ENCODE assay signal across 19 cellular contexts in the genomic region with DNA sequence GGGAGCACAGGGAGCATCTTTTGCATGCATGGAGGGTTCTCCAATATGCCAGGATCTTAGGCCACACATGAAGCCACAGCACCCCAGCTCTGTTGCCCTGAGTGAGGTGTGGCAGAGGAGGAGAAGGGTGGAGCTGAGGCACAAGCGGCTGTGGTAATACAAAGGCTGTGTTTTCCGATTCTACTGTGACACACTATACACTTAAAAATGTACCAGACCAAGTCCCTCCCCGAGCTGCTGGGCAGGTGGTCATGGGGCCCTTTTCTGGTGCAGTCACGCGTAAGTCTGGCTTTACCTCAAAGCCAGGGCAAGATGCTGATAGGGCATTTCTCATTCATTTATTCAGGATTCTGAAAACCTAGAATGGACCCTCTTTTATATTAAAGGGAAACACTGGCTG. TPM values are rescaled to one million over a fixed set of nuclear protein-coding genes. Genes with fewer than 3 reads are reported as not detected.
DNase-seq lines count a peak whose midpoint lies in the region; ATAC-seq and TF ChIP-seq lines count a peak whose summit lies in the region.
"Had no signal": no experiment of that assay in that cellular context is flagged by ENCODE, and none has a peak within 500 bp of the region (broad histone marks: within the 10 kb centered on the region; RNA-seq: fewer than 3 reads in every experiment).

No MANE protein-coding gene starts in this region.

- DNase-seq in COLO668 (lab: John Stamatoyannopoulos, UW; ENCODE audit: unreplicated experiment) (peak; percentile 52), NCI-H69 (lab: John Stamatoyannopoulos, UW) (peak; percentile 97), endodermal cell (no peak), NOMO-1 (lab: John Stamatoyannopoulos, UW; ENCODE audit: unreplicated experiment in 2 of 2) (no peak)
- DNase-seq in stimulated activated CD4-positive, alpha-beta T cell treated with anti-CD3 and anti-CD28 coated beads, Interleukin-4, amount 100 ng/mL, for 24 hours = no peak
- DNase-seq in activated CD8-positive, alpha-beta memory T cell treated with anti-CD3 and anti-CD28 coated beads, Interleukin-2, amount 50 U/mL, for 48 hours = no peak
- DNase-seq: activated CD4-positive, alpha-beta T cell treated with anti-CD3 and anti-CD28 coated beads, Interleukin-2, amount 50 U/mL, for 48 hours; activated naive CD8-positive, alpha-beta T cell treated with anti-CD3 and anti-CD28 coated beads, Interleukin-2, amount 10 ng/mL, durations not matched to agents 7 days and 5 days; activated T-cell treated with anti-CD3 and anti-CD28 coated beads, Interleukin-2, amount 50 U/mL, for 72 hours; esophagus squamous epithelium; GM23248; kidney glomerular epithelial cell; NCI-H226; nucleus accumbens; right cardiac atrium; SW 1271 had no signal

- TF ChIP-seq CTCF in endodermal cell (conservative IDR thresholded peaks at IDR 0.05) = no peak

- H3K27ac ChIP-seq in HUES6 (ENCODE audit: low read depth, low read length) (no peak overlapping the region), endodermal cell (ENCODE audit: low read depth, low read length) (peak overlapping the region; percentile 74)
- H3K27ac ChIP-seq: cardiac muscle cell, esophagus squamous epithelium, GM23248 had no signal

- peaks cover 7% of the 10 kb centered on the region; the same call in 1 of the 2 replicates for H3K27me3 ChIP-seq in HUES6 (ENCODE audit: control insufficient read depth, insufficient read depth, low read length)
- no peaks in the 10 kb centered on the region for H3K27me3 ChIP-seq in endodermal cell (ENCODE audit: control insufficient read depth, insufficient read depth, low read length, poor library complexity, severe bottlenecking)

- no peak overlapping the region for H3K9ac ChIP-seq in HUES6 (ENCODE audit: low read length)
- no peak overlapping the region for H3K9ac ChIP-seq in endodermal cell (ENCODE audit: extremely low read depth, low read length, poor library complexity, severe bottlenecking)
- H3K9ac ChIP-seq: GM23248 had no signal

- 67 to 78% methylated on average over 1 to 5 of the region's 5 CpGs for WGBS in endodermal cell (ENCODE audit: insufficient coverage in 1 of 2, insufficient read length in 1 of 2), 2 experiments

- H3K27ac Mint-ChIP-seq in endodermal cell = no peak overlapping the region
- H3K27ac Mint-ChIP-seq: activated naive CD8-positive, alpha-beta T cell treated with anti-CD3 and anti-CD28 coated beads, Interleukin-2, amount 10 ng/mL, durations not matched to agents 7 days and 5 days; activated T-cell treated with anti-CD3 and anti-CD28 coated beads, Interleukin-2, amount 50 U/mL, for 72 hours had no signal

- H3K4me3 ChIP-seq in HUES6 (ENCODE audit: low read depth, low read length) = peak overlapping the region; percentile 12; the same call in 1 of the 2 replicates
- H3K4me3 ChIP-seq in endodermal cell (ENCODE audit: low read length) = no peak overlapping the region
- H3K4me3 ChIP-seq: cardiac muscle cell, esophagus squamous epithelium, GM23248 had no signal

- no peaks in the 10 kb centered on the region for H3K27me3 Mint-ChIP-seq in endodermal cell (ENCODE audit: insufficient read depth)

- peaks cover 8% of the 10 kb centered on the region for H3K9me3 Mint-ChIP-seq in endodermal cell
- H3K9me3 Mint-ChIP-seq: activated naive CD8-positive, alpha-beta T cell treated with anti-CD3 and anti-CD28 coated beads, Interleukin-2, amount 10 ng/mL, durations not matched to agents 7 days and 5 days had no signal

- H3K36me3 Mint-ChIP-seq in endodermal cell (ENCODE audit: low read depth) = peaks cover 18% of the 10 kb centered on the region
- H3K36me3 Mint-ChIP-seq: activated naive CD8-positive, alpha-beta T cell treated with anti-CD3 and anti-CD28 coated beads, Interleukin-2, amount 10 ng/mL, durations not matched to agents 7 days and 5 days had no signal

- no peak for ATAC-seq in GM18868 (IDR thresholded peaks at IDR 0.05; ENCODE audit: unreplicated experiment)
- ATAC-seq: activated T-cell treated with anti-CD3 and anti-CD28 coated beads, Interleukin-2, amount 50 U/mL, for 72 hours; right cardiac atrium had no signal

- peaks cover 33% of the 10 kb centered on the region for H3K4me1 Mint-ChIP-seq in endodermal cell

- no peaks in the 10 kb centered on the region; the same call in 1 of the 2 replicates for H3K9me3 ChIP-seq in HUES6 (ENCODE audit: control insufficient read depth, insufficient read depth, low read depth, low read length)
- H3K9me3 ChIP-seq in endodermal cell (ENCODE audit: control insufficient read depth, low read length) = peaks cover 14% of the 10 kb centered on the region
- H3K9me3 ChIP-seq: esophagus squamous epithelium had no signal

- H3K4me1 ChIP-seq in HUES6 (ENCODE audit: control insufficient read depth, insufficient read depth, low read length) = peaks cover 35% of the 10 kb centered on the region
- H3K4me1 ChIP-seq in endodermal cell (ENCODE audit: control insufficient read depth, insufficient read depth, low read length) = peaks cover 5% of the 10 kb centered on the region

- no peaks in the 10 kb centered on the region; the same call in 1 of the 2 replicates for H3K36me3 ChIP-seq in HUES6 (ENCODE audit: control insufficient read depth, insufficient read depth, low read length)
- H3K36me3 ChIP-seq in endodermal cell (ENCODE audit: control insufficient read depth, insufficient read depth, low read length) = no peaks in the 10 kb centered on the region
- H3K36me3 ChIP-seq: cardiac muscle cell, esophagus squamous epithelium had no signal

- H3K4me3 Mint-ChIP-seq in endodermal cell = no peak overlapping the region
- H3K4me3 Mint-ChIP-seq: activated naive CD8-positive, alpha-beta T cell treated with anti-CD3 and anti-CD28 coated beads, Interleukin-2, amount 10 ng/mL, durations not matched to agents 7 days and 5 days; activated T-cell treated with anti-CD3 and anti-CD28 coated beads, Interleukin-2, amount 50 U/mL, for 72 hours had no signal

RNA-seq across cellular contexts. Expression of gene ADGRV1, which starts 3.7 kb away (rescaled TPM):
- 100 to 1,000 TPM in 1 of 2 donors, 10 to 100 TPM in 1; 97.6 to 117 TPM for total RNA-seq in endodermal cell
- 47.2 TPM for polyA plus RNA-seq in endodermal cell (2013, experiment 1 of 2)
- 42.6 TPM for polyA plus RNA-seq in endodermal cell (2013, experiment 2 of 2)
- total RNA-seq: GM23248 had no signal
- polyA plus RNA-seq: GM23248 had no signal

RNA-seq across cellular contexts. Expression of gene LYSMD3, which starts 32.9 kb away (rescaled TPM):
- 10 to 100 TPM; 18.2 to 18.7 TPM for total RNA-seq in endodermal cell
- 11.3 TPM for polyA plus RNA-seq in endodermal cell (2013, experiment 1 of 2)
- polyA plus RNA-seq in endodermal cell (2013, experiment 2 of 2) = 14.1 TPM

Comparison
In these comparisons a context has a peak if more than half of its experiments do, and no peak if none do; other contexts are left out.
1. DNase-seq: peak in COLO668 (single experiment) and NCI-H69 (single experiment); none in endodermal cell (single experiment), stimulated activated CD4-positive, alpha-beta T cell treated with anti-CD3 and anti-CD28 coated beads, Interleukin-4, amount 100 ng/mL, for 24 hours (single experiment), NOMO-1 (0 of 2) and activated CD8-positive, alpha-beta memory T cell treated with anti-CD3 and anti-CD28 coated beads, Interleukin-2, amount 50 U/mL, for 48 hours (single experiment).